ENCODE assay signal across 14 cellular contexts in genomic region chr2:174666786-174667369, GRCh38.
DNase-seq lines count a peak whose midpoint lies in the region; ATAC-seq lines count a peak whose summit lies in the region.
"Had no signal": no experiment of that assay in that cellular context is flagged by ENCODE, and none has a peak within 500 bp of the region (broad histone marks: within the 10 kb centered on the region; RNA-seq: fewer than 3 reads in every experiment).

No MANE protein-coding gene starts in this region.

- no peaks in the 10 kb centered on the region for H4K20me1 ChIP-seq in GM23248 (ENCODE audit: insufficient read depth)

- no peak overlapping the region for H3K27ac Mint-ChIP-seq in activated naive CD4-positive, alpha-beta T cell treated with anti-CD3 and anti-CD28 coated beads, Interleukin-2, amount 10 ng/mL, durations not matched to agents 7 days and 5 days
- H3K27ac Mint-ChIP-seq in activated CD4-positive, alpha-beta memory T cell treated with anti-CD3 and anti-CD28 coated beads for 36 hours, result no peak overlapping the region
- H3K27ac Mint-ChIP-seq: activated CD4-positive, alpha-beta T cell treated with anti-CD3 and anti-CD28 coated beads for 36 hours had no signal

- peak overlapping the region; percentile 16 for H3K4me2 ChIP-seq in GM23248 (ENCODE audit: unreplicated experiment)
- H3K4me2 ChIP-seq: KMS-11 had no signal

- ATAC-seq in HG03520 (IDR thresholded peaks at IDR 0.05; ENCODE audit: unreplicated experiment), result no peak

- H3K4me1 Mint-ChIP-seq in activated naive CD4-positive, alpha-beta T cell treated with anti-CD3 and anti-CD28 coated beads, Interleukin-2, amount 10 ng/mL, durations not matched to agents 7 days and 5 days, result peaks cover 20% of the 10 kb centered on the region
- H3K4me1 Mint-ChIP-seq in activated CD4-positive, alpha-beta memory T cell treated with anti-CD3 and anti-CD28 coated beads for 36 hours (ENCODE audit: low read depth), result peaks cover 17% of the 10 kb centered on the region

- 25% methylated on average over 6 of the region's 6 CpGs for WGBS in GM23248 (ENCODE audit: low coverage in 1 of 2, low lambda C conversion rate in 2 of 2, missing lambda C conversion rate in 2 of 2), 2 experiments

- POLR2A ChIA-PET in activated CD4-positive, alpha-beta memory T cell treated with anti-CD3 and anti-CD28 coated beads for 36 hours (lab: Charles Lee), result interaction anchor here (0.8 kb wide), 2 partner anchors 10 to 14 kb away, joined by 3 to 4 read pairs; no protein-coding TSS in a partner anchor

- peak overlapping the region; percentile 32 for H3K9ac ChIP-seq in GM23248
- H3K9ac ChIP-seq: KMS-11 had no signal

- H3K36me3 Mint-ChIP-seq in activated naive CD4-positive, alpha-beta T cell treated with anti-CD3 and anti-CD28 coated beads, Interleukin-2, amount 10 ng/mL, durations not matched to agents 7 days and 5 days, result peaks cover 13% of the 10 kb centered on the region
- H3K36me3 Mint-ChIP-seq in activated CD4-positive, alpha-beta memory T cell treated with anti-CD3 and anti-CD28 coated beads for 36 hours, result peaks cover 3% of the 10 kb centered on the region

- H3K27ac ChIP-seq in GM23248 (peak overlapping the region; percentile 55), SJCRH30 (peak overlapping the region; percentile 10; the same call in 1 of the 2 replicates)
- H3K27ac ChIP-seq: KMS-11 had no signal

- H3K27me3 Mint-ChIP-seq in activated naive CD4-positive, alpha-beta T cell treated with anti-CD3 and anti-CD28 coated beads, Interleukin-2, amount 10 ng/mL, durations not matched to agents 7 days and 5 days, result no peaks in the 10 kb centered on the region
- H3K27me3 Mint-ChIP-seq in activated CD4-positive, alpha-beta memory T cell treated with anti-CD3 and anti-CD28 coated beads for 36 hours, result no peaks in the 10 kb centered on the region
- H3K27me3 Mint-ChIP-seq: activated CD4-positive, alpha-beta T cell treated with anti-CD3 and anti-CD28 coated beads for 36 hours; CD4-positive, alpha-beta T cell had no signal

- H3K9me2 ChIP-seq in GM23248 (ENCODE audit: insufficient read depth), result no peaks in the 10 kb centered on the region

- H3K36me3 ChIP-seq in GM23248 (ENCODE audit: low read depth) (no peaks in the 10 kb centered on the region), SJCRH30 (no peaks in the 10 kb centered on the region)

- peaks cover 40% of the 10 kb centered on the region for H3F3A ChIP-seq in GM23248 (ENCODE audit: insufficient read depth)

- 0 out of 2 replicates have a peak overlapping the region, but pooled peaks have one; percentile 15 for H2AFZ ChIP-seq in GM23248

- no peaks in the 10 kb centered on the region for H3K9me3 ChIP-seq in GM23248 (ENCODE audit: low read depth)
- peaks cover 7% of the 10 kb centered on the region; the same call in 1 of the 2 replicates for H3K9me3 ChIP-seq in SJCRH30 (replicated peaks)
- H3K9me3 ChIP-seq: testis had no signal

- peaks cover 7% of the 10 kb centered on the region for H3K9me3 Mint-ChIP-seq in activated naive CD4-positive, alpha-beta T cell treated with anti-CD3 and anti-CD28 coated beads, Interleukin-2, amount 10 ng/mL, durations not matched to agents 7 days and 5 days
- peaks cover 6% of the 10 kb centered on the region for H3K9me3 Mint-ChIP-seq in activated CD4-positive, alpha-beta memory T cell treated with anti-CD3 and anti-CD28 coated beads for 36 hours

- intact Hi-C loops in head of caudate nucleus (cut with DNase I), result no loop called here
- intact Hi-C loops in activated CD4-positive, alpha-beta memory T cell treated with anti-CD3 and anti-CD28 coated beads for 36 hours (cut with micrococcal nuclease), result no loop called here

- CTCF ChIA-PET in activated naive CD4-positive, alpha-beta T cell treated with anti-CD3 and anti-CD28 coated beads, Interleukin-2, amount 10 ng/mL, durations not matched to agents 7 days and 5 days (lab: Charles Lee), result interaction anchor here (0.5 to 2.0 kb wide), 4 partner anchors 12 to 30 kb away, joined by 3 to 5 read pairs (median 4); no protein-coding TSS in a partner anchor
- CTCF ChIA-PET in activated CD4-positive, alpha-beta memory T cell treated with anti-CD3 and anti-CD28 coated beads for 36 hours (lab: Charles Lee), result interaction anchor here (0.6 to 1.4 kb wide), 2 partner anchors 21 to 204 kb away, joined by 3 to 5 read pairs; no protein-coding TSS in a partner anchor

- H3K27me3 ChIP-seq in GM23248 (replicated peaks; ENCODE audit: insufficient read depth) (no peaks in the 10 kb centered on the region), SJCRH30 (no peaks in the 10 kb centered on the region)
- H3K27me3 ChIP-seq: testis had no signal

- H3K4me1 ChIP-seq in GM23248 (ENCODE audit: insufficient read depth) (peaks cover 50% of the 10 kb centered on the region), SJCRH30 (peaks cover 4% of the 10 kb centered on the region)
- H3K4me1 ChIP-seq: testis had no signal

- DNase-seq in GM23248, result peak; percentile 36
- DNase-seq in SJCRH30, result peak; percentile 17 to 61
- peak in 36 of 42 donors; percentile 18 to 75 (median 46) for DNase-seq in head of caudate nucleus
- DNase-seq in putamen (ENCODE audit: low spot score), result peak; percentile 57
- DNase-seq in activated naive CD4-positive, alpha-beta T cell treated with anti-CD3 and anti-CD28 coated beads, Interleukin-2, amount 10 ng/mL, durations not matched to agents 7 days and 5 days, result no peak
- DNase-seq in activated CD4-positive, alpha-beta memory T cell treated with anti-CD3 and anti-CD28 coated beads for 36 hours, result no peak
- no peak for DNase-seq in NCI-H82 (lab: John Stamatoyannopoulos, UW)
- DNase-seq: activated gamma-delta T cell treated with Interleukin-2 at 50 U/mL for 16 hours; CD4-positive, alpha-beta T cell; stimulated activated CD4-positive, alpha-beta T cell treated with anti-CD3 and anti-CD28 coated beads, Interleukin-1b, Interleukin-23, amount 100 ng/mL, for 48 hours; testis had no signal

- peaks cover 81% of the 10 kb centered on the region for H3K79me2 ChIP-seq in GM23248 (ENCODE audit: insufficient read depth)

- H3K4me3 ChIP-seq in GM23248 (no peak overlapping the region), SJCRH30 (no peak overlapping the region)
- H3K4me3 ChIP-seq: testis had no signal

- no peak overlapping the region for H3K4me3 Mint-ChIP-seq in activated naive CD4-positive, alpha-beta T cell treated with anti-CD3 and anti-CD28 coated beads, Interleukin-2, amount 10 ng/mL, durations not matched to agents 7 days and 5 days
- no peak overlapping the region for H3K4me3 Mint-ChIP-seq in activated CD4-positive, alpha-beta memory T cell treated with anti-CD3 and anti-CD28 coated beads for 36 hours
- H3K4me3 Mint-ChIP-seq: activated CD4-positive, alpha-beta T cell treated with anti-CD3 and anti-CD28 coated beads for 36 hours; CD4-positive, alpha-beta T cell had no signal

- in situ Hi-C loops in GM23248 (cut with MboI), result no loop called here

Comparison
In these comparisons a context has a peak if more than half of its experiments do, and no peak if none do; other contexts are left out.
1. DNase-seq: peak in GM23248 (single experiment), SJCRH30 (2 of 2), head of caudate nucleus (36 of 42) and putamen (single experiment); none in activated naive CD4-positive, alpha-beta T cell treated with anti-CD3 and anti-CD28 coated beads, Interleukin-2, amount 10 ng/mL, durations not matched to agents 7 days and 5 days (single experiment), activated CD4-positive, alpha-beta memory T cell treated with anti-CD3 and anti-CD28 coated beads for 36 hours (single experiment) and NCI-H82 (single experiment).